ENCODE assay signal across 25 cellular contexts in genomic region chr9:78286946-78287388, GRCh38. TPM values are rescaled to one million over a fixed set of nuclear protein-coding genes. Genes with fewer than 3 reads are reported as not detected.
DNase-seq lines count a peak whose midpoint lies in the region; ATAC-seq, FAIRE-seq and TF ChIP-seq lines count a peak whose summit lies in the region.
"Had no signal": no experiment of that assay in that cellular context is flagged by ENCODE, and none has a peak within 500 bp of the region (broad histone marks: within the 10 kb centered on the region; RNA-seq: fewer than 3 reads in every experiment).

No MANE protein-coding gene starts in this region.

- no peak overlapping the region for H2BK120ac ChIP-seq in mesenchymal stem cell (ENCODE audit: low read depth, low read length)

- no peak overlapping the region for H4K91ac ChIP-seq in mesenchymal stem cell (ENCODE audit: low read length)

- H3K4me1 ChIP-seq in HepG2 (ENCODE audit: insufficient read depth, low read length) (peaks cover 64% of the 10 kb centered on the region), mesenchymal stem cell (ENCODE audit: control insufficient read depth, insufficient read depth, low read depth, low read length) (peaks cover 10% of the 10 kb centered on the region)

- TF ChIP-seq EP300 in HepG2 (IDR thresholded peaks at IDR 0.05; ENCODE audit: low read depth in 2 of 2, low read length in 2 of 2) (peak; percentile 81 to 84; a peak in 2 of 4 replicates), HepG2 (CRISPR knock-in tag; IDR thresholded peaks at IDR 0.05; ENCODE audit: borderline replicate concordance) (peak; percentile 89)

- H4K8ac ChIP-seq in mesenchymal stem cell (ENCODE audit: low read length): no peak overlapping the region

- no peak overlapping the region for H2BK5ac ChIP-seq in mesenchymal stem cell (ENCODE audit: low read depth, low read length, poor library complexity, severe bottlenecking)

- H3K36me3 ChIP-seq in HepG2 (replicated peaks in 1 of 2; ENCODE audit: control insufficient read depth in 1 of 2, insufficient read depth in 2 of 2, low read length in 2 of 2) (no peaks in the 10 kb centered on the region), mesenchymal stem cell (ENCODE audit: control insufficient read depth in 1 of 2, insufficient read depth in 2 of 2, low read depth in 1 of 2, low read length in 2 of 2) (no peaks in the 10 kb centered on the region)
- H3K36me3 ChIP-seq: BE2C had no signal

- H3K4me1 Mint-ChIP-seq in WTC11 (peaks cover 12% of the 10 kb centered on the region), type B pancreatic cell (ENCODE audit: unreplicated experiment) (peaks cover 21% of the 10 kb centered on the region)
- H3K4me1 Mint-ChIP-seq: CD4-positive, CD25-positive, alpha-beta regulatory T cell; CD8-positive, alpha-beta memory T cell; IgD-negative memory B cell had no signal

- H3K9me3 ChIP-seq in HepG2 (ENCODE audit: low read length) (no peaks in the 10 kb centered on the region), mesenchymal stem cell (ENCODE audit: control insufficient read depth, low read length) (no peaks in the 10 kb centered on the region)
- H3K9me3 ChIP-seq: BE2C had no signal

- H2AFZ ChIP-seq in HepG2 (ENCODE audit: low read length): no peak overlapping the region
- no peak overlapping the region for H2AFZ ChIP-seq in mesenchymal stem cell (ENCODE audit: low read depth, low read length)

- peak overlapping the region in 1 of 3 experiments; percentile 2; a peak in 1 of 6 replicates for H3K4me3 ChIP-seq in HepG2 (replicated peaks in 1 of 3; ENCODE audit: insufficient read depth in 1 of 3, low read depth in 2 of 3, low read length in 3 of 3)
- no peak overlapping the region for H3K4me3 ChIP-seq in mesenchymal stem cell (ENCODE audit: insufficient read depth in 1 of 2, low read depth in 1 of 2, low read length in 2 of 2)
- H3K4me3 ChIP-seq: GM12878 had no signal

- intact Hi-C loops in HepG2 (cut with micrococcal nuclease; ENCODE audit: unreplicated experiment): loop anchor here (1.0 kb wide), 1 partner anchor 9 kb away; no protein-coding TSS in a partner anchor

- 32% methylated on average over 6 of the region's 6 CpGs for WGBS in HepG2 (ENCODE audit: low lambda C conversion rate)
- WGBS in mesenchymal stem cell: 92% methylated on average over 2 of the region's 6 CpGs

- ATAC-seq in WTC11: no peak
- peak; percentile 93 for ATAC-seq in HepG2
- ATAC-seq in GM18868 (IDR thresholded peaks at IDR 0.05; ENCODE audit: unreplicated experiment): no peak
- ATAC-seq in GM19455 (IDR thresholded peaks at IDR 0.05; ENCODE audit: unreplicated experiment): no peak
- ATAC-seq: GM12878, HCT116 had no signal

- no peaks in the 10 kb centered on the region for H3K79me1 ChIP-seq in mesenchymal stem cell (replicated peaks; ENCODE audit: low read length, poor library complexity, severe bottlenecking)

- BruUV-seq in HepG2 (replicated peaks; lab: Mats Ljungman, UMichigan): no TSS peak

- peak overlapping the region; percentile 83 for H3K27ac ChIP-seq in HepG2 (ENCODE audit: extremely low read length, insufficient read depth, low read length)
- H3K27ac ChIP-seq in mesenchymal stem cell (ENCODE audit: low read length, poor library complexity, severe bottlenecking): no peak overlapping the region

- H2BK15ac ChIP-seq in mesenchymal stem cell (ENCODE audit: low read depth, poor library complexity, severe bottlenecking): no peak overlapping the region

- no peak; the same call in 1 of the 2 replicates for TF ChIP-seq RAD21 in HepG2 (CRISPR knock-in tag; IDR thresholded peaks at IDR 0.05)

- peak overlapping the region; percentile 8; the same call in 1 of the 2 replicates for H3K9ac ChIP-seq in HepG2 (ENCODE audit: insufficient read depth, low read depth, low read length)
- H3K9ac ChIP-seq in mesenchymal stem cell (ENCODE audit: low read length): no peak overlapping the region

- no peak overlapping the region for H2BK12ac ChIP-seq in mesenchymal stem cell (ENCODE audit: low read length in 2 of 2)

- FAIRE-seq in HepG2 (lab: Jason Lieb, UNC): peak; percentile 95
- FAIRE-seq: A204.1, GM12878, HTR-8/SVneo had no signal

- H4K20me1 ChIP-seq in HepG2 (ENCODE audit: insufficient read depth, low read length): no peaks in the 10 kb centered on the region

- H3K9me3 Mint-ChIP-seq in WTC11 (peaks cover 16% of the 10 kb centered on the region), type B pancreatic cell (peaks cover 5% of the 10 kb centered on the region)
- H3K9me3 Mint-ChIP-seq: CD4-positive, CD25-positive, alpha-beta regulatory T cell had no signal

- H3K4ac ChIP-seq in mesenchymal stem cell (ENCODE audit: low read depth in 1 of 2, low read length in 2 of 2): no peak overlapping the region

- POLR2A ChIA-PET in WTC11 (lab: Charles Lee): no interaction called here
- POLR2A ChIA-PET in HepG2 (lab: Yijun Ruan, JAX): interaction anchor here (1.0 to 6.1 kb wide), 3 partner anchors 9 to 17 kb away, joined by 3 to 107 read pairs (median 3); partner anchors contain the start of gene PSAT1

- no peak for DNase-seq in WTC11 (ENCODE audit: low spot score)
- peak; percentile 94 for DNase-seq in HepG2 (ENCODE audit: low spot score)
- DNase-seq in mesenchymal stem cell: no peak
- DNase-seq in type B pancreatic cell (ENCODE audit: extremely low spot score, unreplicated experiment): no peak
- DNase-seq in activated naive CD4-positive, alpha-beta T cell (lab: John Stamatoyannopoulos, UW): no peak
- DNase-seq: ACHN; BE2C; C1 segment of cervical spinal cord; CD4-positive, CD25-positive, alpha-beta regulatory T cell; CD8-positive, alpha-beta memory T cell; COR-L47; DMS 273 treated with DMSO at 0.1 percent for 48 hours; DMS53; DND-41; EL; GOT3; H7; HFFc6 had no signal

- H3K27me3 ChIP-seq in HepG2 (ENCODE audit: control insufficient read depth in 1 of 2, insufficient read depth in 2 of 2, low read length in 2 of 2) (no peaks in the 10 kb centered on the region), mesenchymal stem cell (ENCODE audit: control insufficient read depth in 1 of 2, insufficient read depth in 1 of 2, low read length in 2 of 2) (peaks cover 0 to 12% of the 10 kb centered on the region in 2 experiments)
- H3K27me3 ChIP-seq: BE2C had no signal

- TF ChIP-seq CTCF in WTC11 (IDR thresholded peaks at IDR 0.05): no peak
- no peak for TF ChIP-seq CTCF in HepG2 (CRISPR knock-in tag; IDR thresholded peaks at IDR 0.05)
- TF ChIP-seq CTCF in type B pancreatic cell (conservative IDR thresholded peaks at IDR 0.05): no peak

- H3K4me3 Mint-ChIP-seq in WTC11 (no peak overlapping the region), type B pancreatic cell (no peak overlapping the region)
- H3K4me3 Mint-ChIP-seq: CD4-positive, CD25-positive, alpha-beta regulatory T cell; CD8-positive, alpha-beta memory T cell; HFFc6; IgD-negative memory B cell had no signal

- no peak overlapping the region for H3K23ac ChIP-seq in mesenchymal stem cell (ENCODE audit: low read length in 2 of 2)

- no peak for TF ChIP-seq POLR2A in HepG2 (IDR thresholded peaks at IDR 0.05; ENCODE audit: insufficient read depth in 1 of 2, low read depth in 2 of 2, low read length in 2 of 2)

- no peak overlapping the region for H3K18ac ChIP-seq in mesenchymal stem cell (ENCODE audit: low read depth in 1 of 2, low read length in 2 of 2)

- peaks cover 4% of the 10 kb centered on the region; the same call in 1 of the 2 replicates for H3K27me3 Mint-ChIP-seq in WTC11 (ENCODE audit: low read depth)
- no peaks in the 10 kb centered on the region for H3K27me3 Mint-ChIP-seq in type B pancreatic cell
- H3K27me3 Mint-ChIP-seq: CD4-positive, CD25-positive, alpha-beta regulatory T cell had no signal

- H3K27ac Mint-ChIP-seq in WTC11 (no peak overlapping the region), type B pancreatic cell (peak overlapping the region; percentile 53)
- H3K27ac Mint-ChIP-seq: CD4-positive, CD25-positive, alpha-beta regulatory T cell; HFFc6; IgD-negative memory B cell had no signal

- no peak overlapping the region for H3K14ac ChIP-seq in mesenchymal stem cell (ENCODE audit: low read length in 2 of 2)

- in situ Hi-C loops in HepG2 (cut with HindIII; ENCODE audit: extremely low pct_ligation_motif_present, low pct_unique_long_range_greater_than_20kb): no loop called here

- H3K36me3 Mint-ChIP-seq in WTC11 (peaks cover 2% of the 10 kb centered on the region; the same call in 1 of the 2 replicates), type B pancreatic cell (no peaks in the 10 kb centered on the region)
- H3K36me3 Mint-ChIP-seq: CD4-positive, CD25-positive, alpha-beta regulatory T cell; CD8-positive, alpha-beta memory T cell; IgD-negative memory B cell had no signal

- H3K79me2 ChIP-seq in HepG2 (ENCODE audit: insufficient read depth, low read length): no peaks in the 10 kb centered on the region

- H3K4me2 ChIP-seq in HepG2 (ENCODE audit: low read depth, low read length) (peak overlapping the region; percentile 59), mesenchymal stem cell (ENCODE audit: low read length, poor library complexity, severe bottlenecking) (no peak overlapping the region)

- peak overlapping the region; percentile 74 for H2AK5ac ChIP-seq in mesenchymal stem cell (ENCODE audit: low read length, severe bottlenecking)

- CTCF ChIA-PET in WTC11 (lab: Charles Lee) (interaction anchor here (0.6 kb wide), 1 partner anchor 27 kb away, joined by 3 read pairs; no protein-coding TSS in a partner anchor), HepG2 (lab: Yijun Ruan, JAX; ENCODE audit: low intra/inter-chr PET ratio, low total read pairs) (no interaction called here)

RNA-seq across cellular contexts. Expression of gene PSAT1, which starts 10.0 kb away (rescaled TPM):
- total RNA-seq in WTC11 (2021) (169 to 240 TPM (median 173 TPM) in 3 replicates), HepG2 (2016; rRNA removed; fragmentation: Illumina TruSeq; extraction: Trizol) (135 and 262 TPM in 2 replicates), type B pancreatic cell (ENCODE audit: low replicate concordance) (68.9 and 74.2 TPM in 2 replicates)
- 16.9 and 17.4 TPM in 2 replicates for total RNA-seq in HepG2 (2016; cell fraction: cytosol; rRNA removed; fragmentation: Illumina TruSeq; extraction: Trizol; ENCODE audit: low read depth)
- 134 and 259 TPM in 2 replicates for total RNA-seq in HepG2 (2016; cell fraction: insoluble cytoplasmic fraction; rRNA removed; fragmentation: Illumina TruSeq; extraction: Trizol)
- 55.1 and 59.2 TPM in 2 replicates for total RNA-seq in HepG2 (2016; cell fraction: membrane; rRNA removed; fragmentation: Illumina TruSeq; extraction: Trizol)
- 92.0 and 102 TPM in 2 replicates for total RNA-seq in HepG2 (2016; cell fraction: nucleus; rRNA removed; fragmentation: Illumina TruSeq; extraction: Trizol)
- 197 and 229 TPM in 2 replicates for polyA plus RNA-seq in HepG2 (2011; rRNA removed)
- 174 and 239 TPM in 2 replicates for polyA plus RNA-seq in HepG2 (2011; cell fraction: cytosol; rRNA removed)
- 53.5 and 69.1 TPM in 2 replicates for polyA plus RNA-seq in HepG2 (2011; cell fraction: nucleus; rRNA removed)
- 252 and 381 TPM in 2 replicates for polyA plus RNA-seq in HepG2 (2012)
- polyA plus RNA-seq in HepG2 (2016; cell fraction: cytosol; fragmentation: Illumina TruSeq; extraction: Trizol; ENCODE audit: low read depth): 23.7 and 24.6 TPM in 2 replicates
- polyA plus RNA-seq in HepG2 (2016; cell fraction: insoluble cytoplasmic fraction; fragmentation: Illumina TruSeq; extraction: Trizol; ENCODE audit: low read depth): 471 and 492 TPM in 2 replicates
- polyA plus RNA-seq in HepG2 (2016; cell fraction: membrane; fragmentation: Illumina TruSeq; extraction: Trizol; ENCODE audit: low read depth): 65.5 and 69.3 TPM in 2 replicates
- polyA plus RNA-seq in HepG2 (2016; cell fraction: nucleus; fragmentation: Illumina TruSeq; extraction: Trizol; ENCODE audit: insufficient read depth, low read depth): 163 TPM in 2 replicates
- 98.7 and 239 TPM in 2 replicates for polyA minus RNA-seq in HepG2 (2011; rRNA and poly(A)+ RNA removed; ENCODE audit: low replicate concordance)
- 170 and 192 TPM in 2 replicates for polyA minus RNA-seq in HepG2 (2011; cell fraction: cytosol; rRNA and poly(A)+ RNA removed)
- 105 and 132 TPM in 2 replicates for polyA minus RNA-seq in HepG2 (2011; cell fraction: nucleus; rRNA and poly(A)+ RNA removed)
- 93.9 TPM for polyA plus RNA-seq in mesenchymal stem cell (2013, experiment 1 of 2)
- 102 TPM for polyA plus RNA-seq in mesenchymal stem cell (2013, experiment 2 of 2)

RNA-seq across cellular contexts. Expression of gene CEP78, which starts 51.1 kb away (rescaled TPM):
- total RNA-seq in WTC11 (2021) (42.0 to 44.1 TPM (median 44.0 TPM) in 3 replicates), HepG2 (2016; rRNA removed; fragmentation: Illumina TruSeq; extraction: Trizol) (30.8 and 38.3 TPM in 2 replicates), type B pancreatic cell (ENCODE audit: low replicate concordance) (22.7 and 44.8 TPM in 2 replicates)
- total RNA-seq in HepG2 (2016; cell fraction: cytosol; rRNA removed; fragmentation: Illumina TruSeq; extraction: Trizol; ENCODE audit: low read depth): 2.6 and 2.7 TPM in 2 replicates
- 31.0 and 36.1 TPM in 2 replicates for total RNA-seq in HepG2 (2016; cell fraction: insoluble cytoplasmic fraction; rRNA removed; fragmentation: Illumina TruSeq; extraction: Trizol)
- 13.2 and 13.7 TPM in 2 replicates for total RNA-seq in HepG2 (2016; cell fraction: membrane; rRNA removed; fragmentation: Illumina TruSeq; extraction: Trizol)
- 30.7 and 32.0 TPM in 2 replicates for total RNA-seq in HepG2 (2016; cell fraction: nucleus; rRNA removed; fragmentation: Illumina TruSeq; extraction: Trizol)
- 4.0 and 5.1 TPM in 2 replicates for polyA plus RNA-seq in HepG2 (2011; rRNA removed)
- 2.1 and 2.8 TPM in 2 replicates for polyA plus RNA-seq in HepG2 (2011; cell fraction: cytosol; rRNA removed)
- 4.8 and 5.6 TPM in 2 replicates for polyA plus RNA-seq in HepG2 (2011; cell fraction: nucleus; rRNA removed)
- 5.0 and 9.6 TPM in 2 replicates for polyA plus RNA-seq in HepG2 (2012)
- polyA plus RNA-seq in HepG2 (2016; cell fraction: cytosol; fragmentation: Illumina TruSeq; extraction: Trizol; ENCODE audit: low read depth): 1.9 and 2.3 TPM in 2 replicates
- 22.9 and 23.5 TPM in 2 replicates for polyA plus RNA-seq in HepG2 (2016; cell fraction: insoluble cytoplasmic fraction; fragmentation: Illumina TruSeq; extraction: Trizol; ENCODE audit: low read depth)
- polyA plus RNA-seq in HepG2 (2016; cell fraction: membrane; fragmentation: Illumina TruSeq; extraction: Trizol; ENCODE audit: low read depth): 5.8 and 7.0 TPM in 2 replicates
- polyA plus RNA-seq in HepG2 (2016; cell fraction: nucleus; fragmentation: Illumina TruSeq; extraction: Trizol; ENCODE audit: insufficient read depth, low read depth): 30.4 and 34.3 TPM in 2 replicates
- polyA minus RNA-seq in HepG2 (2011; rRNA and poly(A)+ RNA removed; ENCODE audit: low replicate concordance): 9.1 and 10.5 TPM in 2 replicates
- polyA minus RNA-seq in HepG2 (2011; cell fraction: cytosol; rRNA and poly(A)+ RNA removed): 6.1 and 6.5 TPM in 2 replicates
- polyA minus RNA-seq in HepG2 (2011; cell fraction: nucleus; rRNA and poly(A)+ RNA removed): 23.4 and 25.1 TPM in 2 replicates
- 6.0 TPM for polyA plus RNA-seq in mesenchymal stem cell (2013, experiment 1 of 2)
- 5.7 TPM for polyA plus RNA-seq in mesenchymal stem cell (2013, experiment 2 of 2)

Comparison
In these comparisons a context has a peak if more than half of its experiments do, and no peak if none do; other contexts are left out.
1. Of the 50 proteins assayed by ChIP-seq in both HepG2 and WTC11: peak only in HepG2: ATF2, CREB1, FOXJ3, FOXK1, FOXP1, FOXP4 and 11 more; only in WTC11: none; in both: GABPB1; in neither: 29; mixed calls (peak in some experiments, not most) for 3.